In the genomic region with DNA sequence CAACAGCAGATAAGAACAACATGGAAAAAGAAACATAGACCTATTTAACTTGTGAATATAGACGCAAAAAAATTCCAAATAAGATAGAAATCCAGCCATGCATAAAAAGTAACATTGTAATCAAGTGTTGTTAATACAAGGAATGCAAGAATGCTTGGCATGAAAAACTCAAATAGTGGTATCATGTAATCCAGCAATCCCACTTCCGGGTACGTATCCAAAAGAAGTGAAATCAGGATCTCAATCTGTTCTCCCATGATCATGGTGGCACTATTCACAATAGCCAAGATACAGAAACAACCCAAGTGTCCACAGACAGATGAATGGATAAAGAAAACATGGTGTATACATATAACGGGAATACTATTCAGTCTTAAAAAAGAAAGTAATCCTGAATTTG, we compare ENCODE assay signal across 17 cellular contexts.
"Had no signal": no experiment of that assay in that cellular context is flagged by ENCODE, and none has a peak within 500 bp of the region (broad histone marks: within the 10 kb centered on the region; RNA-seq: fewer than 3 reads in every experiment).

No MANE protein-coding gene starts in this region.

- H3K9ac ChIP-seq: neural progenitor cell had no signal

- H3K27me3 ChIP-seq: body of pancreas, esophagus muscularis mucosa, heart left ventricle, left lung, neural progenitor cell, right atrium auricular region, tibial nerve, vagina had no signal

- H3K4me3 Mint-ChIP-seq: activated CD8-positive, alpha-beta T cell treated with anti-CD3 and anti-CD28 coated beads, Interleukin-2, amount 10 ng/mL, durations not matched to agents 7 days and 5 days; activated T-helper 1 cell treated with anti-CD3 and anti-CD28 coated beads, Interleukin-12 subunit alpha, Interleukin-12 subunit beta, Interleukin-2, Interleukin-4 antibody, amounts not matched to agents 30 ng/mL and 10 ng/mL and 1 ng/mL, durations not matched to agents 14 hours and 24 hours and 36 hours; neural progenitor cell; stimulated activated memory B cell treated with anti-CD40 and anti-IgM and Interleukin-4, amounts not matched to agents 10 μg/mL and 1 μg/mL and 100 μg/mL, for 72 hours had no signal

- H3K9me3 ChIP-seq: body of pancreas, esophagus muscularis mucosa, heart left ventricle, left lung, right atrium auricular region, tibial nerve, vagina had no signal

- H3K4me2 ChIP-seq: neural progenitor cell had no signal

- H3K9me3 Mint-ChIP-seq: activated T-helper 1 cell treated with anti-CD3 and anti-CD28 coated beads, Interleukin-12 subunit alpha, Interleukin-12 subunit beta, Interleukin-2, Interleukin-4 antibody, amounts not matched to agents 30 ng/mL and 10 ng/mL and 1 ng/mL, durations not matched to agents 14 hours and 24 hours and 36 hours; neural progenitor cell; stimulated activated memory B cell treated with anti-CD40 and anti-IgM and Interleukin-4, amounts not matched to agents 10 μg/mL and 1 μg/mL and 100 μg/mL, for 72 hours had no signal

- H3K4me3 ChIP-seq: body of pancreas, esophagus muscularis mucosa, heart left ventricle, left lung, neural progenitor cell, right atrium auricular region, tibial nerve, vagina had no signal

- H3K27ac ChIP-seq: body of pancreas, esophagus muscularis mucosa, heart left ventricle, left lung, neural progenitor cell, right atrium auricular region, tibial nerve, vagina had no signal

- H3K4me1 Mint-ChIP-seq: neural progenitor cell; stimulated activated memory B cell treated with anti-CD40 and anti-IgM and Interleukin-4, amounts not matched to agents 10 μg/mL and 1 μg/mL and 100 μg/mL, for 72 hours had no signal

- H3K4me1 ChIP-seq: body of pancreas, esophagus muscularis mucosa, heart left ventricle, left lung, neural progenitor cell, right atrium auricular region had no signal

- H2AFZ ChIP-seq: neural progenitor cell had no signal

- H3K27me3 Mint-ChIP-seq: stimulated activated memory B cell treated with anti-CD40 and anti-IgM and Interleukin-4, amounts not matched to agents 10 μg/mL and 1 μg/mL and 100 μg/mL, for 72 hours had no signal

- H3K27ac Mint-ChIP-seq: activated CD8-positive, alpha-beta T cell treated with anti-CD3 and anti-CD28 coated beads, Interleukin-2, amount 10 ng/mL, durations not matched to agents 7 days and 5 days; activated T-helper 1 cell treated with anti-CD3 and anti-CD28 coated beads, Interleukin-12 subunit alpha, Interleukin-12 subunit beta, Interleukin-2, Interleukin-4 antibody, amounts not matched to agents 30 ng/mL and 10 ng/mL and 1 ng/mL, durations not matched to agents 14 hours and 24 hours and 36 hours; neural progenitor cell; stimulated activated memory B cell treated with anti-CD40 and anti-IgM and Interleukin-4, amounts not matched to agents 10 μg/mL and 1 μg/mL and 100 μg/mL, for 72 hours had no signal

- ATAC-seq: activated CD8-positive, alpha-beta T cell treated with anti-CD3 and anti-CD28 coated beads, Interleukin-2, amount 10 ng/mL, durations not matched to agents 7 days and 5 days; body of pancreas; heart left ventricle; left lung had no signal

- DNase-seq: activated CD4-positive, alpha-beta T cell treated with anti-CD3 and anti-CD28 coated beads for 4 hours; activated CD8-positive, alpha-beta memory T cell treated with anti-CD3 and anti-CD28 coated beads, Interleukin-2, amount 50 U/mL, for 48 hours; activated CD8-positive, alpha-beta T cell treated with anti-CD3 and anti-CD28 coated beads, Interleukin-2, amount 10 ng/mL, durations not matched to agents 7 days and 5 days; activated naive CD4-positive, alpha-beta T cell treated with Interleukin-2 at 50 U/mL for 16 hours; body of pancreas; heart left ventricle; left lung; mesendoderm; stimulated activated CD4-positive, alpha-beta T cell treated with anti-CD3 and anti-CD28 coated beads, Interleukin-1b, Interleukin-23, amount 100 ng/mL, for 48 hours; T-helper 1 cell had no signal

- H3K36me3 ChIP-seq: esophagus muscularis mucosa, heart left ventricle, left lung, neural progenitor cell, right atrium auricular region, tibial nerve, vagina had no signal

- H3K36me3 Mint-ChIP-seq: neural progenitor cell; stimulated activated memory B cell treated with anti-CD40 and anti-IgM and Interleukin-4, amounts not matched to agents 10 μg/mL and 1 μg/mL and 100 μg/mL, for 72 hours had no signal
